9 cellular contexts compared by ENCODE assay signal in the genomic region with DNA sequence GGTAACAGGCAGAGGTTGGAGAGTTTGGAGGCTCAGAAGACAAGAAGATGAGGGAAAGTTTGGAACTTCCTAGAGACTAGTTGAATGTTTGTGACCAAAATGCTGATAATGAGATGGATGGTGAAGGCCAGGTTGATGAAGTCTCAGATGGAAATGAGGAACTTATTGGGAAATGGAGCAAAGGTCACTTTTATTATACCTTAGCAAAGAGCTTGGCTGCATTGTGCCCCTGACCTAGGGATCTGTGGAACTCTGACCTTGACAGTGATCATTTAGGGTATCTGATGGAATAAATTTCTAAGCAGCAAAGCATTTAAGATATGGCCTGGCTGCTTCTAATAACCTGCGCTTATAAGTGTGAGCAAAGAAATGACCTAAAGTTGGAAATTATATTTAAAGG. TPM values are rescaled to one million over a fixed set of nuclear protein-coding genes. Genes with fewer than 3 reads are reported as not detected.
"Had no signal": no experiment of that assay in that cellular context is flagged by ENCODE, and none has a peak within 500 bp of the region (broad histone marks: within the 10 kb centered on the region; RNA-seq: fewer than 3 reads in every experiment).

No MANE protein-coding gene starts in this region.

- ATAC-seq: GM12878 had no signal

- DNase-seq: GDM1, GF-D8 had no signal

- H3K4me3 ChIP-seq: GM12878 had no signal

- FAIRE-seq: G401.6, GM12878, GM12891, GM12892, GM18507, GM19239 had no signal

RNA-seq across cellular contexts. Expression of gene FAM3B, which starts 17.2 kb away (rescaled TPM):
- total RNA-seq: G401, GM12878 had no signal

RNA-seq across cellular contexts. Expression of gene MX2, which starts 28.1 kb away (rescaled TPM):
- total RNA-seq: G401 had no signal
